ENCODE assay signal across 8 cellular contexts in genomic region chr6:29847871-29848630, GRCh38. TPM values are rescaled to one million over a fixed set of nuclear protein-coding genes. Genes with fewer than 3 reads are reported as not detected.
DNase-seq lines count a peak whose midpoint lies in the region; ATAC-seq and TF ChIP-seq lines count a peak whose summit lies in the region.

No MANE protein-coding gene starts in this region.

- no peaks in the 10 kb centered on the region for H3K9me3 Mint-ChIP-seq in type B pancreatic cell

- H3K4me2 ChIP-seq in parathyroid adenoma (ENCODE audit: low read length) = no peak overlapping the region

- no peaks in the 10 kb centered on the region for H3K36me3 Mint-ChIP-seq in type B pancreatic cell

- peak; percentile 10 for DNase-seq in GDM1 (lab: John Stamatoyannopoulos, UW)
- peak; percentile 69 for DNase-seq in LoVo (ENCODE audit: low spot score)
- peak; percentile 86 for DNase-seq in activated naive CD4-positive, alpha-beta T cell treated with Interleukin-2 at 50 U/mL for 16 hours
- peak; percentile 77 for DNase-seq in glomerular visceral epithelial cell (ENCODE audit: extremely low spot score)
- DNase-seq in type B pancreatic cell (ENCODE audit: extremely low spot score, unreplicated experiment) = peak; percentile 82

- H3K79me2 ChIP-seq in parathyroid adenoma = no peaks in the 10 kb centered on the region

- TF ChIP-seq CTCF in parathyroid adenoma (IDR thresholded peaks at IDR 0.05) (peak; percentile 97), type B pancreatic cell (conservative IDR thresholded peaks at IDR 0.05) (peak; percentile 97)

- H3K27me3 Mint-ChIP-seq in type B pancreatic cell = peaks cover 73% of the 10 kb centered on the region

- H3K4me3 ChIP-seq in parathyroid adenoma (ENCODE audit: low read depth, low read length) = no peak overlapping the region

- H3K9ac ChIP-seq in parathyroid adenoma = no peak overlapping the region

- no peaks in the 10 kb centered on the region for H3K4me1 Mint-ChIP-seq in type B pancreatic cell (ENCODE audit: unreplicated experiment)

- peak; percentile 97 for ATAC-seq in SK-N-SH treated with all-trans-retinoic acid at 6 μM for 48 hours
- ATAC-seq in GM18858 (IDR thresholded peaks at IDR 0.05; ENCODE audit: unreplicated experiment) = no peak

- no peaks in the 10 kb centered on the region for H3K27me3 ChIP-seq in parathyroid adenoma (ENCODE audit: control insufficient read depth, insufficient read depth, low read length)

- H3K4me1 ChIP-seq in parathyroid adenoma = no peaks in the 10 kb centered on the region

- H3K9me3 ChIP-seq in parathyroid adenoma (ENCODE audit: control insufficient read depth, low read length) = no peaks in the 10 kb centered on the region

- no peak overlapping the region for H3K4me3 Mint-ChIP-seq in type B pancreatic cell

- H3K27ac Mint-ChIP-seq in type B pancreatic cell = no peak overlapping the region

- H3K27ac ChIP-seq in parathyroid adenoma = no peak overlapping the region

- no peak overlapping the region for H2AFZ ChIP-seq in parathyroid adenoma

- no peaks in the 10 kb centered on the region for H3K36me3 ChIP-seq in parathyroid adenoma (ENCODE audit: control insufficient read depth, insufficient read depth, low read length)

TF ChIP-seq in SK-N-SH treated with all-trans-retinoic acid at 6 μM for 48 hours, 23 proteins besides CTCF, POLR2A, EP300 and RAD21:
- TF ChIP-seq ZFP30 (CRISPR knock-in tag; IDR thresholded peaks at IDR 0.05) = no peak
- no peak for TF ChIP-seq ZNF565 (CRISPR knock-in tag; conservative IDR thresholded peaks at IDR 0.05; ENCODE audit: low read depth)
- TF ChIP-seq CREB5 (CRISPR knock-in tag; IDR thresholded peaks at IDR 0.05; ENCODE audit: low read depth) = no peak
- TF ChIP-seq BACH2 (CRISPR knock-in tag; IDR thresholded peaks at IDR 0.05; ENCODE audit: borderline replicate concordance) = no peak
- TF ChIP-seq TOX (CRISPR knock-in tag; IDR thresholded peaks at IDR 0.05; ENCODE audit: borderline replicate concordance) = no peak
- no peak for TF ChIP-seq PATZ1 (CRISPR knock-in tag; IDR thresholded peaks at IDR 0.05; ENCODE audit: borderline replicate concordance)
- TF ChIP-seq PPARA (CRISPR knock-in tag; IDR thresholded peaks at IDR 0.05; ENCODE audit: borderline replicate concordance) = no peak
- no peak for TF ChIP-seq ZNF8 (CRISPR knock-in tag; IDR thresholded peaks at IDR 0.05)
- no peak for TF ChIP-seq CSRNP3 (CRISPR knock-in tag; IDR thresholded peaks at IDR 0.05)
- TF ChIP-seq OSR1 (CRISPR knock-in tag; IDR thresholded peaks at IDR 0.05) = no peak
- no peak for TF ChIP-seq TSHZ2 (CRISPR knock-in tag; IDR thresholded peaks at IDR 0.05)
TF ChIP-seq in SK-N-SH treated with all-trans-retinoic acid at 6 μM for 48 hours: peak in this region for 0.

RNA-seq across cellular contexts. Expression of gene HLA-G, which starts 20.4 kb away (rescaled TPM):
- 4.6 and 8.3 TPM in 2 replicates for total RNA-seq in type B pancreatic cell (ENCODE audit: low replicate concordance)

Comparison
In these comparisons a context has a peak if more than half of its experiments do, and no peak if none do; other contexts are left out.
1. DNase-seq: peak in every context shown above with its lines; median percentile 86 in activated naive CD4-positive, alpha-beta T cell treated with Interleukin-2 at 50 U/mL for 16 hours; 82 in type B pancreatic cell; 77 in glomerular visceral epithelial cell; 69 in LoVo; 10 in GDM1.